ENCODE assay signal across 8 cellular contexts in the genomic region with DNA sequence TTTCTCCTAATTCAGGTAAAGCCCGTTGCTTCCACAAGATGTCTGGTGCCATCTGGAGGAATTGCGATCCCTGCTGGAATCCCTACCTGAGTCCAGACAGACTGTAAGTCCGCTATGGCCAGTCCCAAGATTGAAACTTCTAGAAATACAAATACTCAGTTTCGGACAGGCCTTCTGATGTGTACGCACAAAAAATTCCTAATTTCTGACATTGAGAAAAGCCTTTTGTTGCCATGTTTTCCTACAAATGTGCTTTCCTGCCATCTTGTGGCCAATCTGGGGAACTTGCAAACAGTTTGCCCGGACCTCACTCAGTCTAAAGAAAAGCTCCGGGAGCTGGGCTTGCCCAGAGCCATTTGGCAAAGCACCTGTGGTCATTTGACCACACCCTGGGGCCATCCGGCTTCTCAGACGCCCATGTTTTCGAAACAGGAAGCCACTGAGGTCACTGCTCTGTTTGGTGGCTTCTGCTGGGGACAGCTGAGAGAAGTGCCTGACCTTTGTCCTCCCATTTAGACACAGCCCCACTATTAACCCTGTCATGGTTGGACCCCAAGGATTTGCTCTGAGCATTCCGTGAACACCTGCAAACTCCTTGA.
DNase-seq lines count a peak whose midpoint lies in the region; ATAC-seq and TF ChIP-seq lines count a peak whose summit lies in the region.

No MANE protein-coding gene starts in this region.

- CTCF ChIA-PET in activated CD4-positive, alpha-beta T cell treated with anti-CD3 and anti-CD28 coated beads, Interleukin-2, amount 10 ng/mL, durations not matched to agents 7 days and 5 days (lab: Charles Lee), result interaction anchor here (0.9 to 3.0 kb wide), 3 partner anchors 12 to 228 kb away, joined by 4 to 8 read pairs (median 7); no protein-coding TSS in a partner anchor

- no peaks in the 10 kb centered on the region for H3K36me3 Mint-ChIP-seq in activated CD4-positive, alpha-beta T cell treated with anti-CD3 and anti-CD28 coated beads, Interleukin-2, amount 10 ng/mL, durations not matched to agents 7 days and 5 days (ENCODE audit: low read depth)

- H3K27ac Mint-ChIP-seq in activated CD4-positive, alpha-beta T cell treated with anti-CD3 and anti-CD28 coated beads, Interleukin-2, amount 10 ng/mL, durations not matched to agents 7 days and 5 days, result no peak overlapping the region

- no peak overlapping the region for H3K4me3 ChIP-seq in AG09309 (ENCODE audit: control insufficient read depth, low read depth, low read length)
- H3K4me3 ChIP-seq in lower leg skin (ENCODE audit: low read depth, poor library complexity, severe bottlenecking), result no peak overlapping the region

- H3K27me3 Mint-ChIP-seq in activated CD4-positive, alpha-beta T cell treated with anti-CD3 and anti-CD28 coated beads, Interleukin-2, amount 10 ng/mL, durations not matched to agents 7 days and 5 days, result no peaks in the 10 kb centered on the region

- DNase-seq in AG09309 (ENCODE audit: low read depth) (peak; percentile 52), NCI-H345 treated with DMSO at 0.1 percent for 48 hours (lab: John Stamatoyannopoulos, UW; ENCODE audit: unreplicated experiment) (peak; percentile 44), lower leg skin (ENCODE audit: low spot score in 2 of 2) (peak; percentile 80 to 95)
- peak; percentile 59 for DNase-seq in activated CD4-positive, alpha-beta T cell treated with anti-CD3 and anti-CD28 coated beads, Interleukin-2, amount 10 ng/mL, durations not matched to agents 7 days and 5 days
- peak; percentile 25 for DNase-seq in effector CD4-positive, alpha-beta T cell
- peak; percentile 7 for DNase-seq in stimulated activated CD8-positive, alpha-beta memory T cell treated with anti-CD3 and anti-CD28 coated beads, Interleukin-12 subunit alpha, Interleukin-12 subunit beta, amount 100 ng/mL, for 24 hours (ENCODE audit: extremely low read depth)

- peak; percentile 80 for ATAC-seq in GM18861 (IDR thresholded peaks at IDR 0.05; ENCODE audit: unreplicated experiment)
- peak; percentile 71 for ATAC-seq in HG03159 (IDR thresholded peaks at IDR 0.05; ENCODE audit: unreplicated experiment)

- intact Hi-C loops in lower leg skin (cut with DNase I; ENCODE audit: low total_unique reads), result loop anchor here (5.0 kb wide), 1 partner anchor 226 kb away; no protein-coding TSS in a partner anchor

- H3K4me1 Mint-ChIP-seq in activated CD4-positive, alpha-beta T cell treated with anti-CD3 and anti-CD28 coated beads, Interleukin-2, amount 10 ng/mL, durations not matched to agents 7 days and 5 days, result no peaks in the 10 kb centered on the region

- no peak for TF ChIP-seq POLR2A in lower leg skin (IDR thresholded peaks at IDR 0.05)

- H3K9me3 Mint-ChIP-seq in activated CD4-positive, alpha-beta T cell treated with anti-CD3 and anti-CD28 coated beads, Interleukin-2, amount 10 ng/mL, durations not matched to agents 7 days and 5 days, result no peaks in the 10 kb centered on the region

- H3K4me3 Mint-ChIP-seq in activated CD4-positive, alpha-beta T cell treated with anti-CD3 and anti-CD28 coated beads, Interleukin-2, amount 10 ng/mL, durations not matched to agents 7 days and 5 days, result no peak overlapping the region

- 20% methylated on average over 11 of the region's 11 CpGs for WGBS in lower leg skin, 2 donors

- TF ChIP-seq CTCF in AG09309 (IDR thresholded peaks at IDR 0.05; ENCODE audit: control insufficient read depth, insufficient read depth, low read depth, low read length, missing control alignments), result peak; percentile 78
- peak in 1 of 3 donors; percentile 86 for TF ChIP-seq CTCF in lower leg skin (IDR thresholded peaks at IDR 0.05)

- POLR2A ChIA-PET in activated CD4-positive, alpha-beta T cell treated with anti-CD3 and anti-CD28 coated beads, Interleukin-2, amount 10 ng/mL, durations not matched to agents 7 days and 5 days (lab: Charles Lee), result no interaction called here

Comparison
In these comparisons a context has a peak if more than half of its experiments do, and no peak if none do; other contexts are left out.
1. DNase-seq: peak in every context shown above with its lines; median percentile 88 in lower leg skin; 59 in activated CD4-positive, alpha-beta T cell treated with anti-CD3 and anti-CD28 coated beads, Interleukin-2, amount 10 ng/mL, durations not matched to agents 7 days and 5 days; 52 in AG09309; 44 in NCI-H345 treated with DMSO at 0.1 percent for 48 hours; 25 in effector CD4-positive, alpha-beta T cell; 7 in stimulated activated CD8-positive, alpha-beta memory T cell treated with anti-CD3 and anti-CD28 coated beads, Interleukin-12 subunit alpha, Interleukin-12 subunit beta, amount 100 ng/mL, for 24 hours.